ENCODE assay signal across 2 cellular contexts in the genomic region with DNA sequence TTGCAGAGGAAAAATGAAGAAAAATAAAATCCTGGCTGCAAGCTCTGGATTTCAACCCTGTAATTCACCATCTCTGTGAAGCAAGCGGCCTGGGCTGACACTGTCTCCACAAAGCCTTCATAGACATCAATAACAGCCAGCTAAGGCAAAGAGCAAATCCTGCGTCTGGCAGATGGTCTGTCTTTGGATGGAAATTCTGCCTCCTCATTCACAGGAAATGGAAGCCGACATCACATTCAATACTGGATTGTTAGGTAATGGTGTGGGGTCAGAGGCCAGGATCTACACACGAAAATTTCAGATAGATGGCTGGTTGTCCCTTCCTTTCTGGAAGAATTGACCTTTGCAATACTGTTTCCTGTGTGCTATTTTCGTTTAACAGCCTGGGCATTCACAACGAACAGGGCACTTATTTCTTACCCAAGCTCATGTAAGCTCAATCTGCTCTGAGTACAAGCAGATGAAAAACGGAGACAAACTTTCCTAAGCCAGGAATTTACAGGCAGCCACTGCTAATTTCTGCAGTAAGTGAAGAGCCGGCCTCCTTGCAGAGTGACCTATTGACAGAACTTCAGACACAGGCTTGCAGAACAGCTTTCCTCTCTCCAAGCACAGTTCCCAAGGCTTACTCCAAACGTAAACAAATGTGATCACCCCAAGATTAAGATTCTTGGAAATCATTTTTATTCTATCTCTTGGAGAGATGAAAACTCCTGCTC.
TF ChIP-seq lines count a peak whose summit lies in the region.

No MANE protein-coding gene starts in this region.

TF ChIP-seq in liver, 16 proteins besides CTCF, POLR2A, EP300 and RAD21 (continued from another document):
- TF ChIP-seq, protein P1, sequence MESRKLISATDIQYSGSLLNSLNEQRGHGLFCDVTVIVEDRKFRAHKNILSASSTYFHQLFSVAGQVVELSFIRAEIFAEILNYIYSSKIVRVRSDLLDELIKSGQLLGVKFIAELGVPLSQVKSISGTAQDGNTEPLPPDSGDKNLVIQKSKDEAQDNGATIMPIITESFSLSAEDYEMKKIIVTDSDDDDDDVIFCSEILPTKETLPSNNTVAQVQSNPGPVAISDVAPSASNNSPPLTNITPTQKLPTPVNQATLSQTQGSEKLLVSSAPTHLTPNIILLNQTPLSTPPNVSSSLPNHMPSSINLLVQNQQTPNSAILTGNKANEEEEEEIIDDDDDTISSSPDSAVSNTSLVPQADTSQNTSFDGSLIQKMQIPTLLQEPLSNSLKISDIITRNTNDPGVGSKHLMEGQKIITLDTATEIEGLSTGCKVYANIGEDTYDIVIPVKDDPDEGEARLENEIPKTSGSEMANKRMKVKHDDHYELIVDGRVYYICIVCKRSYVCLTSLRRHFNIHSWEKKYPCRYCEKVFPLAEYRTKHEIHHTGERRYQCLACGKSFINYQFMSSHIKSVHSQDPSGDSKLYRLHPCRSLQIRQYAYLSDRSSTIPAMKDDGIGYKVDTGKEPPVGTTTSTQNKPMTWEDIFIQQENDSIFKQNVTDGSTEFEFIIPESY (IDR thresholded peaks at IDR 0.05) = no peak

TF ChIP-seq in HepG2, 621 proteins besides CTCF, POLR2A, EP300 and RAD21 (continued from another document):
- TF ChIP-seq, protein P2, sequence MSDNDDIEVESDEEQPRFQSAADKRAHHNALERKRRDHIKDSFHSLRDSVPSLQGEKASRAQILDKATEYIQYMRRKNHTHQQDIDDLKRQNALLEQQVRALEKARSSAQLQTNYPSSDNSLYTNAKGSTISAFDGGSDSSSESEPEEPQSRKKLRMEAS (IDR thresholded peaks at IDR 0.05) = no peak
- TF ChIP-seq, protein P3, sequence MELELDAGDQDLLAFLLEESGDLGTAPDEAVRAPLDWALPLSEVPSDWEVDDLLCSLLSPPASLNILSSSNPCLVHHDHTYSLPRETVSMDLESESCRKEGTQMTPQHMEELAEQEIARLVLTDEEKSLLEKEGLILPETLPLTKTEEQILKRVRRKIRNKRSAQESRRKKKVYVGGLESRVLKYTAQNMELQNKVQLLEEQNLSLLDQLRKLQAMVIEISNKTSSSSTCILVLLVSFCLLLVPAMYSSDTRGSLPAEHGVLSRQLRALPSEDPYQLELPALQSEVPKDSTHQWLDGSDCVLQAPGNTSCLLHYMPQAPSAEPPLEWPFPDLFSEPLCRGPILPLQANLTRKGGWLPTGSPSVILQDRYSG (CRISPR knock-in tag; IDR thresholded peaks at IDR 0.05) = no peak
- TF ChIP-seq ZNF33B (CRISPR knock-in tag; IDR thresholded peaks at IDR 0.05) (no peak), ZNF224 (CRISPR knock-in tag; IDR thresholded peaks at IDR 0.05) (no peak), CCAR2 (optimal IDR thresholded peaks at IDR 0.05; ENCODE audit: low read depth, low read length) (no peak), ZNF354B (CRISPR knock-in tag; IDR thresholded peaks at IDR 0.05) (no peak), ZNF343 (CRISPR knock-in tag; IDR thresholded peaks at IDR 0.05) (no peak), DR1 (CRISPR knock-in tag; IDR thresholded peaks at IDR 0.05) (no peak)
